19 cellular contexts compared by ENCODE assay signal in the genomic region with DNA sequence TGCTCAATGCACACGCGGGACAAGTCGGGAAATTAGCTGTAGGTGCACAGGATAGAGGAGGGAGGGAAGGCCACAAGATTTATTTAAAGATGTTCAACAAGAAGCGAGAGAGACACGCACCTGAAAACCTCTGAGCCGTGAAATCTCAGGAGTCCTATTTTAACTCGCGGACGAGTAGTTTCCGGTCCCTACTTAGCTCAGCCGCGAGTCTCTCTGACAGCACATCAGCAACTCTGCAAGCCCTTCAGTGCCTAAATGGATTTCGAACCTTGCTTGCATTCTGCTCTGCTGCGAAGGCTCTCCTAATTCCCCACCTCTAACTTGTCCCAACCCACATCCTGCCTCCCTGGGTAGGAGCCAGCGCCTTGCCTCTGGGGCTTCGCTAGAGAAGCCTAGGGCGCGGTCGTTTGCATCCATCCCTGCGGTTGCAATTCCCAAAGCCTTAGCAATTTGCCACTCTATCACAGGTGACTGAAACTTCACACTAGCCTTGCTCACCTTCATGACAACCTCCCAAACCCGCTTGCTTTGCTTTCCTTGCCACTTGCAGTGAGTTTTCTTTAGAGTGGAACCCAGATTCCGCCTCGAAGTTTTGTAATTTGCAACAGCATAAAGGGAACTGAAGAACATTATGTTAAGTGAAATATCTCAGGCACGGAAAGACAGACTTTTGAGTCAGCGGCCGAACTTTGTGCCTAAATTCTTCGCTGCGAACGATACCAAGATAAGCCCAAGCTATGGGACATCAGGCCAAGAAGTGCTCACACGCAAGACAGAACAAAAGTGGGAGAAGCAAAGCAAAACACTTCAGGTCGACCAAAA.
A peak's percentile ranks its signal among the peaks of the same experiment; 100 is the strongest.
DNase-seq lines count a peak whose midpoint lies in the region; ATAC-seq and TF ChIP-seq lines count a peak whose summit lies in the region.
"Had no signal": no experiment of that assay in that cellular context is flagged by ENCODE, and none has a peak within 500 bp of the region (broad histone marks: within the 10 kb centered on the region; RNA-seq: fewer than 3 reads in every experiment).

No MANE protein-coding gene starts in this region.

- no peaks in the 10 kb centered on the region for H3K79me2 ChIP-seq in OCI-LY1 (ENCODE audit: insufficient read depth, low read length)
- no peaks in the 10 kb centered on the region for H3K79me2 ChIP-seq in PC-3 (ENCODE audit: low read length)

- TF ChIP-seq CTCF in OCI-LY1 (IDR thresholded peaks at IDR 0.05; ENCODE audit: low read length) (no peak), PC-3 (conservative IDR thresholded peaks at IDR 0.05; ENCODE audit: low read depth, low read length) (no peak)

- POLR2A ChIA-PET in PC-3 (lab: Charles Lee; ENCODE audit: unreplicated experiment) = no interaction called here

- no peaks in the 10 kb centered on the region for H3F3A ChIP-seq in OCI-LY1 (ENCODE audit: insufficient read depth, low read length)
- H3F3A ChIP-seq in PC-3 (ENCODE audit: low read length, unreplicated experiment) = no peaks in the 10 kb centered on the region

- H3K4me1 ChIP-seq in OCI-LY1 (ENCODE audit: insufficient read depth, low read length, severe bottlenecking) = peaks cover 16% of the 10 kb centered on the region
- no peaks in the 10 kb centered on the region for H3K4me1 ChIP-seq in PC-3 (ENCODE audit: insufficient read depth, low read length)
- H3K4me1 ChIP-seq: A549 had no signal

- no peaks in the 10 kb centered on the region for H3K9me3 ChIP-seq in OCI-LY1 (ENCODE audit: low read length)
- no peaks in the 10 kb centered on the region for H3K9me3 ChIP-seq in PC-3 (ENCODE audit: low read length)
- H3K9me3 ChIP-seq: A549 had no signal

- CTCF ChIA-PET in PC-3 (lab: Charles Lee) = no interaction called here

- H4K20me1 ChIP-seq in OCI-LY1 (ENCODE audit: insufficient read depth, low read length) = no peaks in the 10 kb centered on the region
- no peaks in the 10 kb centered on the region for H4K20me1 ChIP-seq in PC-3 (ENCODE audit: low read length)

- H3K9ac ChIP-seq in OCI-LY1 (ENCODE audit: low read length) (no peak overlapping the region), PC-3 (ENCODE audit: low read length) (no peak overlapping the region)

- intact Hi-C loops in PC-3 (cut with micrococcal nuclease) = no loop called here

- H3K27ac ChIP-seq in OCI-LY1 (ENCODE audit: low read depth, low read length, poor library complexity, severe bottlenecking) (no peak overlapping the region), PC-3 (ENCODE audit: low read length) (no peak overlapping the region)
- H3K27ac ChIP-seq: A549 had no signal

- DNase-seq in AG20443 (ENCODE audit: low spot score) (peak; percentile 6), NCI-H226 (no peak), NCI-H2196 treated with DMSO at 0.1 percent for 48 hours (lab: John Stamatoyannopoulos, UW; ENCODE audit: unreplicated experiment) (no peak), PC-3 (no peak)
- no peak for DNase-seq in activated CD4-positive, alpha-beta T cell treated with anti-CD3 and anti-CD28 coated beads for 4 hours
- DNase-seq: activated CD4-positive, alpha-beta T cell treated with anti-CD3 and anti-CD28 coated beads for 36 hours; activated T-cell treated with anti-CD3 and anti-CD28 coated beads, Interleukin-2, amount 50 U/mL, for 1 hour; CD8-positive, alpha-beta T cell; cerebellar nuclear complex; foreskin fibroblast; islet precursor cell; NCI-H187 treated with DMSO at 0.1 percent for 48 hours; NCI-H69; RPMI8226; stimulated activated CD4-positive, alpha-beta T cell treated with anti-CD3 and anti-CD28 coated beads, Interleukin-4, amount 100 ng/mL, for 4 hours had no signal

- H3K4me3 ChIP-seq in OCI-LY1 (ENCODE audit: low read depth, low read length, poor library complexity, severe bottlenecking) = peak overlapping the region; percentile 10
- H3K4me3 ChIP-seq in PC-3 (ENCODE audit: low read length) = no peak overlapping the region
- H3K4me3 ChIP-seq: A549 had no signal

- H3K36me3 ChIP-seq in OCI-LY1 (ENCODE audit: insufficient read depth, low read length) = no peaks in the 10 kb centered on the region
- H3K36me3 ChIP-seq in PC-3 (ENCODE audit: low read depth, low read length) = no peaks in the 10 kb centered on the region

- BruUV-seq in PC-3 (replicated peaks; lab: Mats Ljungman, UMichigan) = no TSS peak

- no peak overlapping the region for H2AFZ ChIP-seq in OCI-LY1 (ENCODE audit: low read length)
- no peak overlapping the region for H2AFZ ChIP-seq in PC-3 (ENCODE audit: low read length)

- H3K4me2 ChIP-seq in OCI-LY1 (ENCODE audit: low read length) (peak overlapping the region; percentile 53), PC-3 (ENCODE audit: low read length) (no peak overlapping the region)
- H3K4me2 ChIP-seq: A549 had no signal

- H3K9me2 ChIP-seq in OCI-LY1 (ENCODE audit: low read depth, low read length) = no peaks in the 10 kb centered on the region
- H3K9me2 ChIP-seq in PC-3 (replicated peaks; ENCODE audit: low read length) = no peaks in the 10 kb centered on the region

- ATAC-seq in GM19452 (IDR thresholded peaks at IDR 0.05; ENCODE audit: unreplicated experiment) (peak; percentile 93), HG02938 (IDR thresholded peaks at IDR 0.05; ENCODE audit: unreplicated experiment) (peak; percentile 97), PC-3 (no peak)
- ATAC-seq: A549; activated CD4-positive, alpha-beta T cell treated with anti-CD3 and anti-CD28 coated beads for 36 hours; CD8-positive, alpha-beta T cell had no signal

- H3K27me3 ChIP-seq in OCI-LY1 (ENCODE audit: insufficient read depth, low read length) = no peaks in the 10 kb centered on the region
- no peaks in the 10 kb centered on the region for H3K27me3 ChIP-seq in PC-3 (ENCODE audit: low read length)
